In genomic region chr5:34008721-34009120, GRCh38 we compare ENCODE assay signal across 8 cellular contexts. TPM values are rescaled to one million over a fixed set of nuclear protein-coding genes. Genes with fewer than 3 reads are reported as not detected.
A peak's percentile ranks its signal among the peaks of the same experiment; 100 is the strongest.
DNase-seq lines count a peak whose midpoint lies in the region; ATAC-seq and TF ChIP-seq lines count a peak whose summit lies in the region.

No MANE protein-coding gene starts in this region.

- WGBS in neuronal stem cell (ENCODE audit: extremely low coverage in 2 of 2, insufficient read length in 2 of 2, insufficient replicate concordance in 1 of 2), 2 donors = no CpG with 5 or more reads among the region's 2 CpGs

- no peak overlapping the region for H2BK5ac ChIP-seq in neuronal stem cell (ENCODE audit: low read length)

- H4K8ac ChIP-seq in neuronal stem cell (ENCODE audit: low read depth, low read length) = no peak overlapping the region

- H3K36me3 ChIP-seq in NT2/D1 (ENCODE audit: insufficient read depth, insufficient read length, low read length) = peaks cover 7% of the 10 kb centered on the region
- H3K36me3 ChIP-seq in duodenal mucosa (ENCODE audit: control insufficient read depth in 1 of 2, insufficient read depth in 2 of 2, low read length in 2 of 2) = peaks cover 0 to 8% of the 10 kb centered on the region in 2 donors
- H3K36me3 ChIP-seq in neuronal stem cell (replicated peaks in 1 of 2; ENCODE audit: control insufficient read depth in 2 of 2, insufficient read depth in 2 of 2, low read length in 2 of 2) = peaks cover 2 to 15% of the 10 kb centered on the region in 2 donors
- H3K36me3 ChIP-seq in mucosa of descending colon (ENCODE audit: low read depth) = no peaks in the 10 kb centered on the region

- intact Hi-C loops in mucosa of descending colon (cut with DNase I, micrococcal nuclease) = no loop called here

- H4K91ac ChIP-seq in neuronal stem cell (ENCODE audit: low read depth, low read length, poor library complexity) = no peak overlapping the region

- TF ChIP-seq CTCF in GM12865 (IDR thresholded peaks at IDR 0.05; ENCODE audit: insufficient read depth, low read depth, low read length, missing control alignments) (no peak), mucosa of descending colon (IDR thresholded peaks at IDR 0.05) (no peak)

- peaks cover under 1% of the 10 kb centered on the region for H3K79me1 ChIP-seq in neuronal stem cell (ENCODE audit: low read depth, low read length)

- no peak overlapping the region for H3K4ac ChIP-seq in neuronal stem cell (ENCODE audit: low read length)

- peak overlapping the region; percentile 95 for H2AFZ ChIP-seq in neuronal stem cell (ENCODE audit: low read length)

- no peak overlapping the region for H3K23ac ChIP-seq in neuronal stem cell (ENCODE audit: low read depth, low read length, poor library complexity)

- no peak overlapping the region for H2BK120ac ChIP-seq in neuronal stem cell (ENCODE audit: low read depth, low read length)

- peak overlapping the region; percentile 60 for H3K4me2 ChIP-seq in neuronal stem cell (ENCODE audit: insufficient read depth, low read length, poor library complexity, severe bottlenecking)

- no peak overlapping the region for H2BK12ac ChIP-seq in neuronal stem cell (ENCODE audit: low read length)

- H3K9me3 ChIP-seq in NT2/D1 (ENCODE audit: insufficient read depth, low read length) (no peaks in the 10 kb centered on the region), duodenal mucosa (ENCODE audit: control insufficient read depth in 1 of 2, low read length in 2 of 2) (no peaks in the 10 kb centered on the region), neuronal stem cell (replicated peaks in 1 of 2; ENCODE audit: control insufficient read depth in 2 of 2, insufficient read depth in 1 of 2, low read depth in 1 of 2, low read length in 2 of 2) (peaks cover 0 to 2% of the 10 kb centered on the region in 2 donors), mucosa of descending colon (no peaks in the 10 kb centered on the region)

- H3K27ac ChIP-seq in duodenal mucosa (ENCODE audit: low read depth, low read length) (peak overlapping the region; percentile 89), neuronal stem cell (replicated peaks; ENCODE audit: low read length) (peak overlapping the region; percentile 93)

- no peak overlapping the region for H3K14ac ChIP-seq in neuronal stem cell (ENCODE audit: low read length)

- peak overlapping the region; percentile 82 for H3K9ac ChIP-seq in NT2/D1 (ENCODE audit: insufficient read length, low read depth)
- H3K9ac ChIP-seq in duodenal mucosa (ENCODE audit: low read depth in 1 of 2, low read length in 2 of 2) = peak overlapping the region; percentile 78 to 82
- no peak overlapping the region for H3K9ac ChIP-seq in neuronal stem cell (ENCODE audit: low read depth, low read length, poor library complexity)

- no peak for DNase-seq in GM12865 (ENCODE audit: low read depth)
- DNase-seq in NT2/D1 (ENCODE audit: low read depth, low spot score) = no peak
- no peak for DNase-seq in neuronal stem cell (ENCODE audit: low spot score)
- no peak for DNase-seq in mucosa of descending colon
- no peak for DNase-seq in amniotic stem cell (lab: John Stamatoyannopoulos, UW)

- no peak for ATAC-seq in HG02970 (IDR thresholded peaks at IDR 0.05; ENCODE audit: low FRiP score, unreplicated experiment)
- ATAC-seq in mucosa of descending colon = no peak
- ATAC-seq in HG03460 (IDR thresholded peaks at IDR 0.05; ENCODE audit: unreplicated experiment) = no peak

- no peak overlapping the region for H3K18ac ChIP-seq in neuronal stem cell (ENCODE audit: low read length)

- H3K4me1 ChIP-seq in NT2/D1 (ENCODE audit: insufficient read depth, insufficient read length) = no peaks in the 10 kb centered on the region
- H3K4me1 ChIP-seq in duodenal mucosa (ENCODE audit: control insufficient read depth in 1 of 2, insufficient read depth in 2 of 2, low read length in 2 of 2) = peaks cover 17 to 24% of the 10 kb centered on the region in 2 donors
- H3K4me1 ChIP-seq in neuronal stem cell (ENCODE audit: control insufficient read depth in 2 of 2, insufficient read depth in 1 of 2, low read depth in 1 of 2, low read length in 2 of 2) = peaks cover 0 to 6% of the 10 kb centered on the region in 2 donors
- H3K4me1 ChIP-seq in mucosa of descending colon (ENCODE audit: low read depth) = peaks cover 8% of the 10 kb centered on the region

- H2BK15ac ChIP-seq in neuronal stem cell (ENCODE audit: low read length) = no peak overlapping the region

- H2AK5ac ChIP-seq in neuronal stem cell (ENCODE audit: low read depth, low read length) = no peak overlapping the region

- peak overlapping the region; percentile 99 for H3K4me3 ChIP-seq in GM12865 (ENCODE audit: low read depth, low read length)
- H3K4me3 ChIP-seq in NT2/D1 (ENCODE audit: insufficient read length, low read depth) = peak overlapping the region; percentile 65
- H3K4me3 ChIP-seq in duodenal mucosa (ENCODE audit: low read depth in 1 of 2, low read length in 2 of 2) = peak overlapping the region; percentile 77 to 89
- peak overlapping the region in 1 of 2 donors; percentile 76 for H3K4me3 ChIP-seq in neuronal stem cell (ENCODE audit: low read length in 2 of 2)
- no peak overlapping the region for H3K4me3 ChIP-seq in mucosa of descending colon

- H3K27me3 ChIP-seq in NT2/D1 (ENCODE audit: insufficient read depth, insufficient read length) (no peaks in the 10 kb centered on the region), duodenal mucosa (ENCODE audit: control insufficient read depth in 1 of 2, insufficient read depth in 2 of 2, low read length in 2 of 2) (no peaks in the 10 kb centered on the region), neuronal stem cell (ENCODE audit: control insufficient read depth in 3 of 3, insufficient read depth in 3 of 3, low read depth in 1 of 3, low read length in 3 of 3) (peaks cover 0 to 2% (median 0%) of the 10 kb centered on the region in 3 experiments)

RNA-seq across cellular contexts. Expression of gene AMACR, which starts 0.9 kb away (rescaled TPM):
- 12.3 TPM for polyA plus RNA-seq in neuronal stem cell (2013, experiment 1 of 2)
- 12.1 TPM for polyA plus RNA-seq in neuronal stem cell (2013, experiment 2 of 2)
- total RNA-seq in mucosa of descending colon = 100 to 1,000 TPM in 1 of 3 donors, 10 to 100 TPM in 2; 36.3 to 111 (median 75.3) TPM

RNA-seq across cellular contexts. Expression of gene SLC45A2, which starts 24.2 kb away (rescaled TPM):
- polyA plus RNA-seq in neuronal stem cell (2013, experiment 1 of 2) = 0.01 TPM
- polyA plus RNA-seq in neuronal stem cell (2013, experiment 2 of 2) = not detected
- total RNA-seq in mucosa of descending colon = 1 to 10 TPM in 2 of 3 donors, under 1 TPM in 1; 0.28 to 1.2 (median 1.0) TPM

RNA-seq across cellular contexts. Expression of gene C1QTNF3, which starts 34.3 kb away (rescaled TPM):
- 2.0 TPM for polyA plus RNA-seq in neuronal stem cell (2013, experiment 1 of 2)
- 2.4 TPM for polyA plus RNA-seq in neuronal stem cell (2013, experiment 2 of 2)
- total RNA-seq in mucosa of descending colon = 1 to 10 TPM; 5.3 to 10.0 (median 6.1) TPM
